In the genomic region with DNA sequence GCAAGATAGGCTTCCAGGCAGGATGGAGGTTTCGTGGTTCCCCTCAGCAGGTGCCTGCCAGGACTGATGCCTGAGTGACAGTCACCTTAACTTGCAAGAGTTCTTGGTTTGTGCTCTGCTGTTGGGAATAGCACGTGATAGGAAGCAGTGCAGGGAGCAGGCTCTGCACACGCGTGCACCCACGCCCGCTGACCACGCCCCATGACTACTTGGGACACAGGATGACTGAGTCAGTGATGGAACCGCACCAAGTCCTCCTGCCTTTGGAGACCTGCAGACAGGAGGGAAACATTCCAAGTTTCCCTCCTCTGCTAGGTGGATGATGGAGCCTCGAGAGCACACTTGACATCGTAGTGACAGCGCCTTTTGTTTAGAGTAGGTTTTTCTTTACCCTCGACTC, we compare ENCODE assay signal across 24 cellular contexts.
DNase-seq lines count a peak whose midpoint lies in the region; ATAC-seq, FAIRE-seq and TF ChIP-seq lines count a peak whose summit lies in the region.
"Had no signal": no experiment of that assay in that cellular context is flagged by ENCODE, and none has a peak within 500 bp of the region (broad histone marks: within the 10 kb centered on the region; RNA-seq: fewer than 3 reads in every experiment).

No MANE protein-coding gene starts in this region.

- peak; percentile 23 for DNase-seq in activated T-cell treated with anti-CD3 and anti-CD28 coated beads, Interleukin-2, amount 50 U/mL, for 24 hours
- DNase-seq in activated T-cell treated with anti-CD3 and anti-CD28 coated beads, Interleukin-2, amount 50 U/mL, for 48 hours, result no peak
- DNase-seq in keratinocyte (ENCODE audit: low read depth, low spot score) (peak; percentile 53), upper lobe of right lung (peak; percentile 67)
- DNase-seq: activated naive CD8-positive, alpha-beta T cell treated with anti-CD3 and anti-CD28 coated beads, Interleukin-2, amount 50 U/mL, for 24 hours; activated T-cell treated with anti-CD3 and anti-CD28 coated beads, Interleukin-2, amount 50 U/mL, for 72 hours; C1 segment of cervical spinal cord; HCEC 1CT; MV-4-11; NCI-H2081 treated with DMSO at 0.1 percent for 48 hours; NCI-H526 treated with DMSO at 0.1 percent for 48 hours; PC-9; retina; stimulated activated CD4-positive, alpha-beta T cell treated with anti-CD3 and anti-CD28 coated beads, Interleukin-15, amount 100 ng/mL, for 24 hours; stimulated activated naive CD4-positive, alpha-beta T cell treated with Interleukin-2 at 50 U/mL for 16 hours had no signal

- H3K4me3 ChIP-seq in keratinocyte (ENCODE audit: control insufficient read depth in 2 of 3, extremely low read depth in 1 of 3, insufficient read depth in 2 of 3, low read depth in 1 of 3, low read length in 3 of 3) (no peak overlapping the region), upper lobe of right lung (no peak overlapping the region)
- H3K4me3 ChIP-seq: heart right ventricle, neural progenitor cell, PC-9 had no signal

- H3K4me1 ChIP-seq in keratinocyte (ENCODE audit: control insufficient read depth, extremely low read depth, insufficient read depth, low read length) (peaks cover 12% of the 10 kb centered on the region), upper lobe of right lung (peaks cover 6% of the 10 kb centered on the region)

- no peak overlapping the region for H3K4me2 ChIP-seq in keratinocyte (ENCODE audit: control insufficient read depth, extremely low read depth, insufficient read depth, low read depth, low read length)
- H3K4me2 ChIP-seq: neural progenitor cell, PC-9 had no signal

- dilution Hi-C loops in keratinocyte (cut with MboI; ENCODE audit: extremely low pct_ligation_motif_present, low sequenced_read_pairs), result no loop called here

- H3K36me3 Mint-ChIP-seq in activated T-cell treated with anti-CD3 and anti-CD28 coated beads, Interleukin-2, amount 50 U/mL, for 24 hours (ENCODE audit: low read depth), result peaks cover 99% of the 10 kb centered on the region
- peaks cover 99% of the 10 kb centered on the region for H3K36me3 Mint-ChIP-seq in activated T-helper 17 cell treated with anti-CD3 and anti-CD28 coated beads, Interleukin-2, amount 50 U/mL, for 72 hours (ENCODE audit: low read depth)

- intact Hi-C loops in upper lobe of right lung (cut with DNase I), result no loop called here

- peak; percentile 93 for FAIRE-seq in keratinocyte (lab: Jason Lieb, UNC)
- FAIRE-seq: GM18507, islet of Langerhans had no signal

- H3K9me3 Mint-ChIP-seq in activated T-cell treated with anti-CD3 and anti-CD28 coated beads, Interleukin-2, amount 50 U/mL, for 24 hours, result no peaks in the 10 kb centered on the region
- no peaks in the 10 kb centered on the region for H3K9me3 Mint-ChIP-seq in activated T-helper 17 cell treated with anti-CD3 and anti-CD28 coated beads, Interleukin-2, amount 50 U/mL, for 72 hours
- H3K9me3 Mint-ChIP-seq: activated naive CD8-positive, alpha-beta T cell treated with anti-CD3 and anti-CD28 coated beads, Interleukin-2, amount 50 U/mL, for 24 hours; activated T-cell treated with anti-CD3 and anti-CD28 coated beads, Interleukin-2, amount 50 U/mL, for 72 hours; neural progenitor cell had no signal

- no peak for ATAC-seq in activated T-helper 17 cell treated with anti-CD3 and anti-CD28 coated beads, Interleukin-2, amount 50 U/mL, for 72 hours (replicated peaks)
- peak; percentile 68 for ATAC-seq in upper lobe of right lung
- no peak for ATAC-seq in HG03439 (IDR thresholded peaks at IDR 0.05; ENCODE audit: unreplicated experiment)
- no peak for ATAC-seq in GM21619 (IDR thresholded peaks at IDR 0.05; ENCODE audit: unreplicated experiment)
- ATAC-seq in HG02588 (IDR thresholded peaks at IDR 0.05; ENCODE audit: unreplicated experiment), result no peak
- ATAC-seq: activated naive CD8-positive, alpha-beta T cell treated with anti-CD3 and anti-CD28 coated beads, Interleukin-2, amount 50 U/mL, for 24 hours; activated T-cell treated with anti-CD3 and anti-CD28 coated beads, Interleukin-2, amount 50 U/mL, for 72 hours; SK-N-SH treated with all-trans-retinoic acid at 6 μM for 48 hours had no signal

- peak overlapping the region; percentile 52 for H3K27ac Mint-ChIP-seq in activated T-cell treated with anti-CD3 and anti-CD28 coated beads, Interleukin-2, amount 50 U/mL, for 24 hours
- peak overlapping the region; percentile 61 for H3K27ac Mint-ChIP-seq in activated T-helper 17 cell treated with anti-CD3 and anti-CD28 coated beads, Interleukin-2, amount 50 U/mL, for 72 hours
- H3K27ac Mint-ChIP-seq: activated naive CD8-positive, alpha-beta T cell treated with anti-CD3 and anti-CD28 coated beads, Interleukin-2, amount 50 U/mL, for 24 hours; neural progenitor cell had no signal

- H3K27me3 ChIP-seq in keratinocyte (ENCODE audit: control insufficient read depth, extremely low read depth, insufficient read depth, low read length), result no peaks in the 10 kb centered on the region
- H3K27me3 ChIP-seq in upper lobe of right lung, result no peaks in the 10 kb centered on the region
- H3K27me3 ChIP-seq: heart right ventricle, neural progenitor cell had no signal

- H3K9me3 ChIP-seq in keratinocyte (ENCODE audit: control insufficient read depth, low read depth, low read length), result no peaks in the 10 kb centered on the region
- no peaks in the 10 kb centered on the region for H3K9me3 ChIP-seq in upper lobe of right lung
- H3K9me3 ChIP-seq: heart right ventricle had no signal

- H3K36me3 ChIP-seq in keratinocyte (ENCODE audit: control insufficient read depth in 2 of 2, extremely low read depth in 1 of 2, insufficient read depth in 2 of 2, low read length in 2 of 2) (peaks cover 14 to 38% of the 10 kb centered on the region in 2 experiments), upper lobe of right lung (peaks cover 30% of the 10 kb centered on the region)
- H3K36me3 ChIP-seq: neural progenitor cell had no signal

- no peaks in the 10 kb centered on the region for H3K4me1 Mint-ChIP-seq in activated T-cell treated with anti-CD3 and anti-CD28 coated beads, Interleukin-2, amount 50 U/mL, for 24 hours (ENCODE audit: low read depth)
- H3K4me1 Mint-ChIP-seq in activated T-helper 17 cell treated with anti-CD3 and anti-CD28 coated beads, Interleukin-2, amount 50 U/mL, for 72 hours, result no peaks in the 10 kb centered on the region
- H3K4me1 Mint-ChIP-seq: activated naive CD8-positive, alpha-beta T cell treated with anti-CD3 and anti-CD28 coated beads, Interleukin-2, amount 50 U/mL, for 24 hours had no signal

- peaks cover 10% of the 10 kb centered on the region for H3K9me1 ChIP-seq in keratinocyte (ENCODE audit: control insufficient read depth, extremely low read depth, insufficient read depth, low read length)

- H3K79me2 ChIP-seq in keratinocyte (ENCODE audit: control insufficient read depth, insufficient read depth, low read length), result peaks cover 12% of the 10 kb centered on the region

- no peaks in the 10 kb centered on the region for H3K27me3 Mint-ChIP-seq in activated T-cell treated with anti-CD3 and anti-CD28 coated beads, Interleukin-2, amount 50 U/mL, for 24 hours
- no peaks in the 10 kb centered on the region for H3K27me3 Mint-ChIP-seq in activated T-helper 17 cell treated with anti-CD3 and anti-CD28 coated beads, Interleukin-2, amount 50 U/mL, for 72 hours
- H3K27me3 Mint-ChIP-seq: activated naive CD8-positive, alpha-beta T cell treated with anti-CD3 and anti-CD28 coated beads, Interleukin-2, amount 50 U/mL, for 24 hours had no signal

- no peak overlapping the region for H3K9ac ChIP-seq in keratinocyte (ENCODE audit: control insufficient read depth, extremely low read depth, insufficient read depth, low read length)
- H3K9ac ChIP-seq: neural progenitor cell had no signal

- peaks cover 13% of the 10 kb centered on the region for H4K20me1 ChIP-seq in keratinocyte (ENCODE audit: control insufficient read depth, extremely low read depth, insufficient read depth, low read length)

- H2AFZ ChIP-seq in keratinocyte (ENCODE audit: control insufficient read depth, low read length), result no peak overlapping the region
- H2AFZ ChIP-seq: neural progenitor cell, PC-9 had no signal

- no peak overlapping the region for H3K4me3 Mint-ChIP-seq in activated T-cell treated with anti-CD3 and anti-CD28 coated beads, Interleukin-2, amount 50 U/mL, for 24 hours
- no peak overlapping the region for H3K4me3 Mint-ChIP-seq in activated T-helper 17 cell treated with anti-CD3 and anti-CD28 coated beads, Interleukin-2, amount 50 U/mL, for 72 hours
- H3K4me3 Mint-ChIP-seq: activated naive CD8-positive, alpha-beta T cell treated with anti-CD3 and anti-CD28 coated beads, Interleukin-2, amount 50 U/mL, for 24 hours; activated T-cell treated with anti-CD3 and anti-CD28 coated beads, Interleukin-2, amount 50 U/mL, for 72 hours; neural progenitor cell had no signal

- TF ChIP-seq CTCF in keratinocyte (optimal IDR thresholded peaks at IDR 0.05 in 1 of 3, IDR thresholded peaks at IDR 0.05 in 1 of 3, conservative IDR thresholded peaks at IDR 0.05 in 1 of 3; ENCODE audit: extremely low read depth in 1 of 3, insufficient read depth in 2 of 3, low read length in 3 of 3) (no peak), upper lobe of right lung (IDR thresholded peaks at IDR 0.05) (no peak)

- H3K27ac ChIP-seq in keratinocyte (ENCODE audit: control insufficient read depth, insufficient read depth, low read length) (peak overlapping the region; percentile 23), upper lobe of right lung (no peak overlapping the region)
- H3K27ac ChIP-seq: heart right ventricle, neural progenitor cell, PC-9 had no signal

Comparison
In these comparisons a context has a peak if more than half of its experiments do, and no peak if none do; other contexts are left out.
1. DNase-seq: peak in activated T-cell treated with anti-CD3 and anti-CD28 coated beads, Interleukin-2, amount 50 U/mL, for 24 hours (single experiment), keratinocyte (single experiment) and upper lobe of right lung (single experiment); none in activated T-cell treated with anti-CD3 and anti-CD28 coated beads, Interleukin-2, amount 50 U/mL, for 48 hours (0 of 2).